2 cellular contexts compared by ENCODE assay signal in the genomic region with DNA sequence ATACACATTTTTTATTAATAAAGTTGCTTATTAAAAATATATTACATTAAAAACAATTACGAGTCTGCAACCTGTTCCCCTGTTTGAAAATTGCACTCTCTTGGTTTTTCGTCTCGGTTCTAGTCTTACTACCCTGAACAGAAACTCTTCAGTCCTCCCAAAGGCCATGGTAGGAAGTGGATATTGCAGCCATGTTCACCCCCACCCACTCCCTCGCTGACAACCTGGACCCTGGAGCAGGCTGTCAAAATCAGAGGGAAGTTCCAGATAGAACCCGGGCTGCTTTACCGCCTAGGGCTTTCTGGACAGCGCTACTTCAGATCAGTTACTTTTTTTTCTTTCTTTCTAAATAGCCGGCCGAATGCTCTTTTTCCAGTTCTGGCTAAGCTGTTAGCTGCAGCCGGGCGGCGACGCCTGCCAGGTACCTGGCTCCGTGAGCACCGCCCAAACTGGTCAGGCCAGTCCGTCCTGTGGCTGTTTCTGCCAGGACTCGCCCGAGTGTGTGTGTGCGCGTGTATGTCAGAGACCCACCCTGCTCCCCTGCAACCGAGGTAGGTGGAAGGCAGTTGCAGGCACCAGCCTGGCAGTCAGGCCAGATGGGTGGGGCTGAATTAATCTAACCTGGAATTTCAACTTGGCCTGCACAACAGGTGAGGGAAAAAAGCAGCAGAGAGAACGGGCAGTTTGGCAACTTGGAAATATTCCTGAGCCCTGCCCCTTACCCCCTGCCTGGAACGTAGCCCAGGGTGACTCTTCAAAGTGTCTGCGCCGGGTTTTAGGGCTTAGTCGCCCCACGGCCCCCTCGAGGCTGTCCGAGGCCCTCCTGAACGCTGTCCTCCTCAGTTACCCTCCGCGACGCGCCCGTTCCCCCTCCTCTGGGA.
TF ChIP-seq lines count a peak whose summit lies in the region.

No MANE protein-coding gene starts in this region.

TF ChIP-seq in SK-N-SH, 30 proteins besides CTCF, POLR2A, EP300 and RAD21 (continued from another document):
- TF ChIP-seq, protein P1, sequence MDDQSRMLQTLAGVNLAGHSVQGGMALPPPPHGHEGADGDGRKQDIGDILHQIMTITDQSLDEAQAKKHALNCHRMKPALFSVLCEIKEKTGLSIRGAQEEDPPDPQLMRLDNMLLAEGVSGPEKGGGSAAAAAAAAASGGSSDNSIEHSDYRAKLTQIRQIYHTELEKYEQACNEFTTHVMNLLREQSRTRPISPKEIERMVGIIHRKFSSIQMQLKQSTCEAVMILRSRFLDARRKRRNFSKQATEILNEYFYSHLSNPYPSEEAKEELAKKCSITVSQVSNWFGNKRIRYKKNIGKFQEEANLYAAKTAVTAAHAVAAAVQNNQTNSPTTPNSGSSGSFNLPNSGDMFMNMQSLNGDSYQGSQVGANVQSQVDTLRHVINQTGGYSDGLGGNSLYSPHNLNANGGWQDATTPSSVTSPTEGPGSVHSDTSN (IDR thresholded peaks at IDR 0.05) = no peak
- TF ChIP-seq, protein P2, sequence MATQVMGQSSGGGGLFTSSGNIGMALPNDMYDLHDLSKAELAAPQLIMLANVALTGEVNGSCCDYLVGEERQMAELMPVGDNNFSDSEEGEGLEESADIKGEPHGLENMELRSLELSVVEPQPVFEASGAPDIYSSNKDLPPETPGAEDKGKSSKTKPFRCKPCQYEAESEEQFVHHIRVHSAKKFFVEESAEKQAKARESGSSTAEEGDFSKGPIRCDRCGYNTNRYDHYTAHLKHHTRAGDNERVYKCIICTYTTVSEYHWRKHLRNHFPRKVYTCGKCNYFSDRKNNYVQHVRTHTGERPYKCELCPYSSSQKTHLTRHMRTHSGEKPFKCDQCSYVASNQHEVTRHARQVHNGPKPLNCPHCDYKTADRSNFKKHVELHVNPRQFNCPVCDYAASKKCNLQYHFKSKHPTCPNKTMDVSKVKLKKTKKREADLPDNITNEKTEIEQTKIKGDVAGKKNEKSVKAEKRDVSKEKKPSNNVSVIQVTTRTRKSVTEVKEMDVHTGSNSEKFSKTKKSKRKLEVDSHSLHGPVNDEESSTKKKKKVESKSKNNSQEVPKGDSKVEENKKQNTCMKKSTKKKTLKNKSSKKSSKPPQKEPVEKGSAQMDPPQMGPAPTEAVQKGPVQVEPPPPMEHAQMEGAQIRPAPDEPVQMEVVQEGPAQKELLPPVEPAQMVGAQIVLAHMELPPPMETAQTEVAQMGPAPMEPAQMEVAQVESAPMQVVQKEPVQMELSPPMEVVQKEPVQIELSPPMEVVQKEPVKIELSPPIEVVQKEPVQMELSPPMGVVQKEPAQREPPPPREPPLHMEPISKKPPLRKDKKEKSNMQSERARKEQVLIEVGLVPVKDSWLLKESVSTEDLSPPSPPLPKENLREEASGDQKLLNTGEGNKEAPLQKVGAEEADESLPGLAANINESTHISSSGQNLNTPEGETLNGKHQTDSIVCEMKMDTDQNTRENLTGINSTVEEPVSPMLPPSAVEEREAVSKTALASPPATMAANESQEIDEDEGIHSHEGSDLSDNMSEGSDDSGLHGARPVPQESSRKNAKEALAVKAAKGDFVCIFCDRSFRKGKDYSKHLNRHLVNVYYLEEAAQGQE (IDR thresholded peaks at IDR 0.05; ENCODE audit: low read depth, low read length) = no peak
- TF ChIP-seq RCOR1 (IDR thresholded peaks at IDR 0.05; ENCODE audit: low read length) (no peak), FOXJ3 (CRISPR knock-in tag; IDR thresholded peaks at IDR 0.05) (no peak), FOSL2 (IDR thresholded peaks at IDR 0.05; ENCODE audit: borderline replicate concordance, low read depth) (no peak), TCF12 (IDR thresholded peaks at IDR 0.05) (no peak), GATA2 (CRISPR knock-in tag; IDR thresholded peaks at IDR 0.05) (no peak), ELF1 (IDR thresholded peaks at IDR 0.05) (no peak), FOXM1 (IDR thresholded peaks at IDR 0.05; ENCODE audit: low read depth) (no peak), TAF1 (IDR thresholded peaks at IDR 0.05; ENCODE audit: borderline replicate concordance, low read depth, low read length) (no peak), YY1 (IDR thresholded peaks at IDR 0.05; ENCODE audit: low read depth) (no peak)
- TF ChIP-seq, protein P3, sequence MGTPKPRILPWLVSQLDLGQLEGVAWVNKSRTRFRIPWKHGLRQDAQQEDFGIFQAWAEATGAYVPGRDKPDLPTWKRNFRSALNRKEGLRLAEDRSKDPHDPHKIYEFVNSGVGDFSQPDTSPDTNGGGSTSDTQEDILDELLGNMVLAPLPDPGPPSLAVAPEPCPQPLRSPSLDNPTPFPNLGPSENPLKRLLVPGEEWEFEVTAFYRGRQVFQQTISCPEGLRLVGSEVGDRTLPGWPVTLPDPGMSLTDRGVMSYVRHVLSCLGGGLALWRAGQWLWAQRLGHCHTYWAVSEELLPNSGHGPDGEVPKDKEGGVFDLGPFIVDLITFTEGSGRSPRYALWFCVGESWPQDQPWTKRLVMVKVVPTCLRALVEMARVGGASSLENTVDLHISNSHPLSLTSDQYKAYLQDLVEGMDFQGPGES (IDR thresholded peaks at IDR 0.05; ENCODE audit: low read depth, low read length) = no peak
- TF ChIP-seq, protein P4, sequence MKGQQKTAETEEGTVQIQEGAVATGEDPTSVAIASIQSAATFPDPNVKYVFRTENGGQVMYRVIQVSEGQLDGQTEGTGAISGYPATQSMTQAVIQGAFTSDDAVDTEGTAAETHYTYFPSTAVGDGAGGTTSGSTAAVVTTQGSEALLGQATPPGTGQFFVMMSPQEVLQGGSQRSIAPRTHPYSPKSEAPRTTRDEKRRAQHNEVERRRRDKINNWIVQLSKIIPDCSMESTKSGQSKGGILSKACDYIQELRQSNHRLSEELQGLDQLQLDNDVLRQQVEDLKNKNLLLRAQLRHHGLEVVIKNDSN (IDR thresholded peaks at IDR 0.05; ENCODE audit: borderline replicate concordance, low read depth) = no peak
- TF ChIP-seq, protein P5, sequence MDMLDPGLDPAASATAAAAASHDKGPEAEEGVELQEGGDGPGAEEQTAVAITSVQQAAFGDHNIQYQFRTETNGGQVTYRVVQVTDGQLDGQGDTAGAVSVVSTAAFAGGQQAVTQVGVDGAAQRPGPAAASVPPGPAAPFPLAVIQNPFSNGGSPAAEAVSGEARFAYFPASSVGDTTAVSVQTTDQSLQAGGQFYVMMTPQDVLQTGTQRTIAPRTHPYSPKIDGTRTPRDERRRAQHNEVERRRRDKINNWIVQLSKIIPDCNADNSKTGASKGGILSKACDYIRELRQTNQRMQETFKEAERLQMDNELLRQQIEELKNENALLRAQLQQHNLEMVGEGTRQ (IDR thresholded peaks at IDR 0.05; ENCODE audit: borderline replicate concordance, low read depth, low read length) = no peak
TF ChIP-seq in SK-N-SH: peak in this region for 0.

TF ChIP-seq in SK-N-SH treated with all-trans-retinoic acid at 6 μM for 48 hours, 23 proteins besides CTCF, POLR2A, EP300 and RAD21 (continued from another document):
- TF ChIP-seq, protein P6, sequence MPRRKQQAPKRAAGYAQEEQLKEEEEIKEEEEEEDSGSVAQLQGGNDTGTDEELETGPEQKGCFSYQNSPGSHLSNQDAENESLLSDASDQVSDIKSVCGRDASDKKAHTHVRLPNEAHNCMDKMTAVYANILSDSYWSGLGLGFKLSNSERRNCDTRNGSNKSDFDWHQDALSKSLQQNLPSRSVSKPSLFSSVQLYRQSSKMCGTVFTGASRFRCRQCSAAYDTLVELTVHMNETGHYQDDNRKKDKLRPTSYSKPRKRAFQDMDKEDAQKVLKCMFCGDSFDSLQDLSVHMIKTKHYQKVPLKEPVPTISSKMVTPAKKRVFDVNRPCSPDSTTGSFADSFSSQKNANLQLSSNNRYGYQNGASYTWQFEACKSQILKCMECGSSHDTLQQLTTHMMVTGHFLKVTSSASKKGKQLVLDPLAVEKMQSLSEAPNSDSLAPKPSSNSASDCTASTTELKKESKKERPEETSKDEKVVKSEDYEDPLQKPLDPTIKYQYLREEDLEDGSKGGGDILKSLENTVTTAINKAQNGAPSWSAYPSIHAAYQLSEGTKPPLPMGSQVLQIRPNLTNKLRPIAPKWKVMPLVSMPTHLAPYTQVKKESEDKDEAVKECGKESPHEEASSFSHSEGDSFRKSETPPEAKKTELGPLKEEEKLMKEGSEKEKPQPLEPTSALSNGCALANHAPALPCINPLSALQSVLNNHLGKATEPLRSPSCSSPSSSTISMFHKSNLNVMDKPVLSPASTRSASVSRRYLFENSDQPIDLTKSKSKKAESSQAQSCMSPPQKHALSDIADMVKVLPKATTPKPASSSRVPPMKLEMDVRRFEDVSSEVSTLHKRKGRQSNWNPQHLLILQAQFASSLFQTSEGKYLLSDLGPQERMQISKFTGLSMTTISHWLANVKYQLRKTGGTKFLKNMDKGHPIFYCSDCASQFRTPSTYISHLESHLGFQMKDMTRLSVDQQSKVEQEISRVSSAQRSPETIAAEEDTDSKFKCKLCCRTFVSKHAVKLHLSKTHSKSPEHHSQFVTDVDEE (CRISPR knock-in tag; IDR thresholded peaks at IDR 0.05) = no peak
- TF ChIP-seq BACH2 (CRISPR knock-in tag; IDR thresholded peaks at IDR 0.05; ENCODE audit: borderline replicate concordance) (no peak), ISL1 (CRISPR knock-in tag; IDR thresholded peaks at IDR 0.05) (no peak)
- TF ChIP-seq, protein P7, sequence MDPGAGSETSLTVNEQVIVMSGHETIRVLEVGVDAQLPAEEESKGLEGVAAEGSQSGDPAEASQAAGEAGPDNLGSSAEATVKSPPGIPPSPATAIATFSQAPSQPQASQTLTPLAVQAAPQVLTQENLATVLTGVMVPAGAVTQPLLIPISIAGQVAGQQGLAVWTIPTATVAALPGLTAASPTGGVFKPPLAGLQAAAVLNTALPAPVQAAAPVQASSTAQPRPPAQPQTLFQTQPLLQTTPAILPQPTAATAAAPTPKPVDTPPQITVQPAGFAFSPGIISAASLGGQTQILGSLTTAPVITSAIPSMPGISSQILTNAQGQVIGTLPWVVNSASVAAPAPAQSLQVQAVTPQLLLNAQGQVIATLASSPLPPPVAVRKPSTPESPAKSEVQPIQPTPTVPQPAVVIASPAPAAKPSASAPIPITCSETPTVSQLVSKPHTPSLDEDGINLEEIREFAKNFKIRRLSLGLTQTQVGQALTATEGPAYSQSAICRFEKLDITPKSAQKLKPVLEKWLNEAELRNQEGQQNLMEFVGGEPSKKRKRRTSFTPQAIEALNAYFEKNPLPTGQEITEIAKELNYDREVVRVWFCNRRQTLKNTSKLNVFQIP (CRISPR knock-in tag; IDR thresholded peaks at IDR 0.05; ENCODE audit: borderline replicate concordance, low read depth) = no peak
